In genomic region chr6:81751388-81752083, GRCh38 we compare ENCODE assay signal across 8 cellular contexts. TPM values are rescaled to one million over a fixed set of nuclear protein-coding genes. Genes with fewer than 3 reads are reported as not detected.
DNase-seq lines count a peak whose midpoint lies in the region; ATAC-seq and TF ChIP-seq lines count a peak whose summit lies in the region.

No MANE protein-coding gene starts in this region.

- ATAC-seq in HCT116, result peak; percentile 6; the same call in 1 of the 2 replicates
- ATAC-seq in GM18519 (IDR thresholded peaks at IDR 0.05; ENCODE audit: low FRiP score, unreplicated experiment), result no peak

- DNase-seq in AG08396 (ENCODE audit: low spot score) (peak; percentile 33), HCT116 (ENCODE audit: low read depth, low spot score) (peak; percentile 13), breast epithelium (ENCODE audit: low spot score in 2 of 2) (peak; percentile 28 to 69), immature natural killer cell (peak; percentile 46 to 49 (median 47)), smooth muscle cell (lab: John Stamatoyannopoulos, UW; ENCODE audit: unreplicated experiment) (no peak), DMS79 treated with DMSO at 0.1 percent for 48 hours (lab: John Stamatoyannopoulos, UW) (no peak)
- DNase-seq in T-helper 2 cell treated with Interferon-gamma antibody and Interleukin-4, amounts not matched to agents 5 μg/mL and 100 μg/mL, for 36 hours (ENCODE audit: low spot score), result no peak

- H4K20me1 ChIP-seq in HCT116 (ENCODE audit: insufficient read depth) (no peaks in the 10 kb centered on the region), smooth muscle cell (ENCODE audit: low read depth) (peaks cover 59% of the 10 kb centered on the region)

- peak overlapping the region; percentile 92 for H3K4me3 Mint-ChIP-seq in T-helper 2 cell treated with Interferon-gamma antibody and Interleukin-4, amounts not matched to agents 5 μg/mL and 100 μg/mL, for 36 hours
- H3K4me3 Mint-ChIP-seq in immature natural killer cell, result peak overlapping the region; percentile 96 to 100 (median 99)

- peaks cover 6% of the 10 kb centered on the region for H3F3A ChIP-seq in smooth muscle cell (ENCODE audit: low read depth)

- POLR2A ChIA-PET in HCT116 (lab: Charles Lee), result interaction anchor here (0.8 to 2.0 kb wide), 4 partner anchors 12 to 300 kb away, joined by 3 to 6 read pairs (median 3); no protein-coding TSS in a partner anchor

- H3K27me3 Mint-ChIP-seq in T-helper 2 cell treated with Interferon-gamma antibody and Interleukin-4, amounts not matched to agents 5 μg/mL and 100 μg/mL, for 36 hours (ENCODE audit: low read depth), result peaks cover 54% of the 10 kb centered on the region
- H3K27me3 Mint-ChIP-seq in immature natural killer cell (ENCODE audit: low read depth in 3 of 3), result peaks cover 12 to 17% (median 15%) of the 10 kb centered on the region in 3 donors

- H3K79me2 ChIP-seq in HCT116 (ENCODE audit: insufficient read depth, low read length) (peaks cover 46% of the 10 kb centered on the region), smooth muscle cell (ENCODE audit: low read depth) (peaks cover 59% of the 10 kb centered on the region)

- no peaks in the 10 kb centered on the region for H3K9me3 ChIP-seq in HCT116 (ENCODE audit: control insufficient read depth in 1 of 2, insufficient read depth in 1 of 2, low read depth in 1 of 2, low read length in 2 of 2)
- H3K9me3 ChIP-seq in breast epithelium, result no peaks in the 10 kb centered on the region
- H3K9me3 ChIP-seq in smooth muscle cell (replicated peaks; ENCODE audit: low read depth), result no peaks in the 10 kb centered on the region

- peak overlapping the region; percentile 82 for H3K27ac ChIP-seq in HCT116 (ENCODE audit: low read depth, low read length)
- H3K27ac ChIP-seq in breast epithelium, result peak overlapping the region; percentile 90 to 99
- peak overlapping the region; percentile 98 for H3K27ac ChIP-seq in smooth muscle cell (ENCODE audit: low read depth)

- H3K4me3 ChIP-seq in HCT116 (replicated peaks in 1 of 2; ENCODE audit: low read depth in 1 of 2, low read length in 2 of 2) (peak overlapping the region; percentile 84 to 87), breast epithelium (peak overlapping the region; percentile 86 to 92 (median 92)), smooth muscle cell (peak overlapping the region; percentile 78)

- no peak overlapping the region for H2AFZ ChIP-seq in HCT116 (ENCODE audit: low read depth, low read length, poor library complexity, severe bottlenecking)
- H2AFZ ChIP-seq in smooth muscle cell (ENCODE audit: low read depth), result peak overlapping the region; percentile 9

- H3K4me1 Mint-ChIP-seq in T-helper 2 cell treated with Interferon-gamma antibody and Interleukin-4, amounts not matched to agents 5 μg/mL and 100 μg/mL, for 36 hours (ENCODE audit: low read depth), result peaks cover 18% of the 10 kb centered on the region
- H3K4me1 Mint-ChIP-seq in immature natural killer cell, result peaks cover 45 to 57% of the 10 kb centered on the region in 2 donors

- H3K4me1 ChIP-seq in HCT116 (ENCODE audit: control insufficient read depth in 1 of 2, insufficient read depth in 2 of 2, low read length in 2 of 2) (peaks cover 4 to 24% of the 10 kb centered on the region in 2 experiments; a peak in 2 of 4 replicates), breast epithelium (no peaks in the 10 kb centered on the region), smooth muscle cell (ENCODE audit: low read depth) (peaks cover 32% of the 10 kb centered on the region)

- H3K36me3 ChIP-seq in HCT116 (ENCODE audit: control insufficient read depth in 1 of 2, insufficient read depth in 2 of 2, low read length in 2 of 2) (peaks cover 6 to 7% of the 10 kb centered on the region in 2 experiments; a peak in 1 of 4 replicates), breast epithelium (no peaks in the 10 kb centered on the region), smooth muscle cell (ENCODE audit: low read depth) (no peaks in the 10 kb centered on the region)

- no peak for TF ChIP-seq CTCF in HCT116 (IDR thresholded peaks at IDR 0.05 in 2 of 3, conservative IDR thresholded peaks at IDR 0.05 in 1 of 3; ENCODE audit: borderline replicate concordance in 1 of 3, insufficient read depth in 1 of 3, low read depth in 2 of 3, low read length in 2 of 3)
- TF ChIP-seq CTCF in breast epithelium (IDR thresholded peaks at IDR 0.05), result no peak
- TF ChIP-seq CTCF in smooth muscle cell (IDR thresholded peaks at IDR 0.05; ENCODE audit: borderline replicate concordance, insufficient read depth, poor library complexity, severe bottlenecking), result no peak

- peak overlapping the region; percentile 95 for H3K4me2 ChIP-seq in HCT116 (ENCODE audit: low read length)
- H3K4me2 ChIP-seq in smooth muscle cell, result peak overlapping the region; percentile 90

- H3K36me3 Mint-ChIP-seq in T-helper 2 cell treated with Interferon-gamma antibody and Interleukin-4, amounts not matched to agents 5 μg/mL and 100 μg/mL, for 36 hours (ENCODE audit: low read depth), result peaks cover 3% of the 10 kb centered on the region
- peaks cover 0 to 18% (median 4%) of the 10 kb centered on the region in 3 donors for H3K36me3 Mint-ChIP-seq in immature natural killer cell

- H3K9me2 ChIP-seq in HCT116 (ENCODE audit: insufficient read depth), result no peaks in the 10 kb centered on the region

- intact Hi-C loops in HCT116 (cut with micrococcal nuclease) (loop anchor here (2.0 to 10.0 kb wide), 8 partner anchors 256 to 1619 kb away; no protein-coding TSS in a partner anchor), breast epithelium (cut with DNase I; ENCODE audit: low total_unique reads) (no loop called here)

- H3K27me3 ChIP-seq in HCT116 (ENCODE audit: insufficient read depth, low read length) (no peaks in the 10 kb centered on the region), breast epithelium (no peaks in the 10 kb centered on the region), smooth muscle cell (ENCODE audit: low read depth) (no peaks in the 10 kb centered on the region)

- CTCF ChIA-PET in HCT116 (lab: Charles Lee), result interaction anchor here (0.7 to 2.9 kb wide), 2 partner anchors 510 to 1537 kb away, joined by 3 to 10 read pairs; no protein-coding TSS in a partner anchor

- BruUV-seq in HCT116 (replicated peaks; lab: Mats Ljungman, UMichigan), result no TSS peak

- H3K9me3 Mint-ChIP-seq in T-helper 2 cell treated with Interferon-gamma antibody and Interleukin-4, amounts not matched to agents 5 μg/mL and 100 μg/mL, for 36 hours, result no peaks in the 10 kb centered on the region
- H3K9me3 Mint-ChIP-seq in immature natural killer cell, result no peaks in the 10 kb centered on the region

- RAD21 ChIA-PET in HCT116 (lab: Charles Lee; ENCODE audit: low non-redundant PET in 1 of 2, low total read pairs in 2 of 2, uncharacterized antibody in 2 of 2, unreplicated experiment in 2 of 2), result interaction anchor here in 1 of 2 experiments (0.9 kb wide), 1 partner anchor 829 kb away, joined by 6 read pairs; no protein-coding TSS in a partner anchor

- 0 out of 2 replicates have a peak, but pooled peaks have one; percentile 4 for TF ChIP-seq RAD21 in HCT116 (IDR thresholded peaks at IDR 0.05; ENCODE audit: low read depth)

- no peak overlapping the region for H3K27ac Mint-ChIP-seq in T-helper 2 cell treated with Interferon-gamma antibody and Interleukin-4, amounts not matched to agents 5 μg/mL and 100 μg/mL, for 36 hours
- H3K27ac Mint-ChIP-seq in immature natural killer cell, result peak overlapping the region; percentile 95 to 99 (median 98)

- TF ChIP-seq POLR2A in HCT116 (IDR thresholded peaks at IDR 0.05; ENCODE audit: borderline replicate concordance, extremely low read depth, insufficient read depth, insufficient read length) (peak; percentile 18), breast epithelium (IDR thresholded peaks at IDR 0.05) (no peak)

- H3K9ac ChIP-seq in HCT116 (ENCODE audit: low read length) (peak overlapping the region; percentile 77), smooth muscle cell (ENCODE audit: low read depth) (peak overlapping the region; percentile 88)

- WGBS in smooth muscle cell (ENCODE audit: low lambda C conversion rate), result 6% methylated on average over 65 of the region's 65 CpGs

TF ChIP-seq in HCT116, 20 proteins besides CTCF, POLR2A, EP300 and RAD21 (continues in another document):
- TF ChIP-seq REST (IDR thresholded peaks at IDR 0.05; ENCODE audit: low read depth) (no peak), SRF (IDR thresholded peaks at IDR 0.05; ENCODE audit: low read depth) (no peak), CEBPB (IDR thresholded peaks at IDR 0.05; ENCODE audit: low read depth) (peak; percentile 24; the same call in 1 of the 2 replicates), ZFX (IDR thresholded peaks at IDR 0.05) (no peak; the same call in 1 of the 2 replicates), ZNF274 (IDR thresholded peaks at IDR 0.05; ENCODE audit: low read depth, low read length) (no peak)

RNA-seq across cellular contexts. Expression of gene TENT5A, which starts 0.9 kb away (rescaled TPM):
- total RNA-seq in HCT116 (2021; ENCODE audit: unreplicated experiment), result 11.2 TPM
- 5.6 TPM in 2 replicates for polyA plus RNA-seq in HCT116 (2012)
- total RNA-seq in breast epithelium, result 10 to 100 TPM; 24.3 to 42.4 (median 25.9) TPM
- polyA plus RNA-seq in immature natural killer cell, result 10 to 100 TPM in 2 of 3 donors, 1 to 10 TPM in 1; 8.0 to 12.8 (median 10.7) TPM
- total RNA-seq in smooth muscle cell, result 151 and 162 TPM in 2 replicates
- polyA plus RNA-seq in smooth muscle cell, result 123 and 137 TPM in 2 replicates

Comparison
In these comparisons a context has a peak if more than half of its experiments do, and no peak if none do; other contexts are left out.
1. DNase-seq: peak in AG08396 (single experiment), HCT116 (single experiment), breast epithelium (2 of 2) and immature natural killer cell (3 of 3); none in T-helper 2 cell treated with Interferon-gamma antibody and Interleukin-4, amounts not matched to agents 5 μg/mL and 100 μg/mL, for 36 hours (single experiment), smooth muscle cell (single experiment) and DMS79 treated with DMSO at 0.1 percent for 48 hours (single experiment).
2. Peak in every context shown above with its lines, with median percentiles within 50 percentile points of each other: H3K27ac ChIP-seq and H3K4me3 ChIP-seq.